In genomic region chr16:10525214-10525825, GRCh38 we compare ENCODE assay signal across 22 cellular contexts. TPM values are rescaled to one million over a fixed set of nuclear protein-coding genes. Genes with fewer than 3 reads are reported as not detected.
DNase-seq lines count a peak whose midpoint lies in the region; ATAC-seq and TF ChIP-seq lines count a peak whose summit lies in the region.
"Had no signal": no experiment of that assay in that cellular context is flagged by ENCODE, and none has a peak within 500 bp of the region (broad histone marks: within the 10 kb centered on the region; RNA-seq: fewer than 3 reads in every experiment).

No MANE protein-coding gene starts in this region.

- H3K9me3 ChIP-seq in cardiac muscle cell (ENCODE audit: low read depth) (no peaks in the 10 kb centered on the region), heart right ventricle (no peaks in the 10 kb centered on the region)
- H3K9me3 ChIP-seq: A549, BLaER1 had no signal

- peaks cover 9% of the 10 kb centered on the region for H3K4me1 Mint-ChIP-seq in nephron progenitor cell
- H3K4me1 Mint-ChIP-seq in stimulated activated effector memory CD8-positive, alpha-beta T cell treated with anti-CD3 and anti-CD28 coated beads, Interleukin-12 subunit alpha, Interleukin-12 subunit beta, amount 100 ng/mL, for 72 hours, result no peaks in the 10 kb centered on the region
- no peaks in the 10 kb centered on the region for H3K4me1 Mint-ChIP-seq in stimulated activated naive CD8-positive, alpha-beta T cell treated with anti-CD3 and anti-CD28 coated beads, Interleukin-15, amount 100 ng/mL, for 72 hours

- peak overlapping the region; percentile 48 for H3K27ac Mint-ChIP-seq in nephron progenitor cell
- H3K27ac Mint-ChIP-seq in stimulated activated effector memory CD8-positive, alpha-beta T cell treated with anti-CD3 and anti-CD28 coated beads, Interleukin-12 subunit alpha, Interleukin-12 subunit beta, amount 100 ng/mL, for 72 hours, result peak overlapping the region; percentile 63
- no peak overlapping the region for H3K27ac Mint-ChIP-seq in stimulated activated naive CD8-positive, alpha-beta T cell treated with anti-CD3 and anti-CD28 coated beads, Interleukin-15, amount 100 ng/mL, for 72 hours
- H3K27ac Mint-ChIP-seq: CD14-positive monocyte; CD8-positive, alpha-beta T cell had no signal

- peaks cover 8% of the 10 kb centered on the region for H3K36me3 Mint-ChIP-seq in nephron progenitor cell (ENCODE audit: low read depth)
- H3K36me3 Mint-ChIP-seq in stimulated activated effector memory CD8-positive, alpha-beta T cell treated with anti-CD3 and anti-CD28 coated beads, Interleukin-12 subunit alpha, Interleukin-12 subunit beta, amount 100 ng/mL, for 72 hours, result no peaks in the 10 kb centered on the region
- H3K36me3 Mint-ChIP-seq: CD14-positive monocyte; CD8-positive, alpha-beta T cell; IgD-negative memory B cell had no signal

- no peaks in the 10 kb centered on the region for H3K27me3 ChIP-seq in cardiac muscle cell
- no peaks in the 10 kb centered on the region for H3K27me3 ChIP-seq in heart right ventricle
- H3K27me3 ChIP-seq: BLaER1 had no signal

- no peaks in the 10 kb centered on the region for H3K9me3 Mint-ChIP-seq in nephron progenitor cell
- no peaks in the 10 kb centered on the region for H3K9me3 Mint-ChIP-seq in stimulated activated effector memory CD8-positive, alpha-beta T cell treated with anti-CD3 and anti-CD28 coated beads, Interleukin-12 subunit alpha, Interleukin-12 subunit beta, amount 100 ng/mL, for 72 hours
- H3K9me3 Mint-ChIP-seq in stimulated activated naive CD8-positive, alpha-beta T cell treated with anti-CD3 and anti-CD28 coated beads, Interleukin-15, amount 100 ng/mL, for 72 hours, result no peaks in the 10 kb centered on the region
- H3K9me3 Mint-ChIP-seq: CD8-positive, alpha-beta T cell; IgD-negative memory B cell had no signal

- H3K27ac ChIP-seq in cardiac muscle cell (peak overlapping the region; percentile 21), heart right ventricle (no peak overlapping the region)
- H3K27ac ChIP-seq: 22Rv1, A549, BLaER1 had no signal

- H3K4me3 Mint-ChIP-seq in nephron progenitor cell, result no peak overlapping the region
- H3K4me3 Mint-ChIP-seq in stimulated activated effector memory CD8-positive, alpha-beta T cell treated with anti-CD3 and anti-CD28 coated beads, Interleukin-12 subunit alpha, Interleukin-12 subunit beta, amount 100 ng/mL, for 72 hours, result no peak overlapping the region
- H3K4me3 Mint-ChIP-seq in stimulated activated naive CD8-positive, alpha-beta T cell treated with anti-CD3 and anti-CD28 coated beads, Interleukin-15, amount 100 ng/mL, for 72 hours, result no peak overlapping the region
- H3K4me3 Mint-ChIP-seq: CD14-positive monocyte; CD8-positive, alpha-beta T cell; IgD-negative memory B cell had no signal

- H3K36me3 ChIP-seq in cardiac muscle cell, result no peaks in the 10 kb centered on the region
- H3K36me3 ChIP-seq in heart right ventricle, result peaks cover 0 to 85% (median 14%) of the 10 kb centered on the region in 9 donors
- H3K36me3 ChIP-seq: BLaER1 had no signal

- no peak for TF ChIP-seq CTCF in cardiac muscle cell (IDR thresholded peaks at IDR 0.05; ENCODE audit: low read depth, low read length)
- no peak for TF ChIP-seq CTCF in heart right ventricle (IDR thresholded peaks at IDR 0.05)
- no peak for TF ChIP-seq CTCF in nephron progenitor cell (IDR thresholded peaks at IDR 0.05)

- H3K27me3 Mint-ChIP-seq in nephron progenitor cell (ENCODE audit: low read depth, poor library complexity), result peaks cover 5% of the 10 kb centered on the region
- peaks cover 5% of the 10 kb centered on the region for H3K27me3 Mint-ChIP-seq in stimulated activated naive CD8-positive, alpha-beta T cell treated with anti-CD3 and anti-CD28 coated beads, Interleukin-15, amount 100 ng/mL, for 72 hours
- H3K27me3 Mint-ChIP-seq: IgD-negative memory B cell had no signal

- H3K4me1 ChIP-seq in cardiac muscle cell (ENCODE audit: low read depth) (no peaks in the 10 kb centered on the region), heart right ventricle (peaks cover 0 to 9% (median 0%) of the 10 kb centered on the region in 9 donors)

- no peak for DNase-seq in cardiac muscle cell (ENCODE audit: low read depth in 1 of 2, low spot score in 1 of 2)
- DNase-seq in heart right ventricle, result no peak
- peak; percentile 46 for DNase-seq in amniotic epithelial cell (ENCODE audit: low read depth)
- DNase-seq in nephron progenitor cell, result no peak
- no peak for DNase-seq in stimulated activated effector memory CD8-positive, alpha-beta T cell treated with anti-CD3 and anti-CD28 coated beads, Interleukin-12 subunit alpha, Interleukin-12 subunit beta, amount 100 ng/mL, for 72 hours (ENCODE audit: low spot score in 2 of 2)
- no peak for DNase-seq in DMS53 treated with DMSO at 0.1 percent for 48 hours (lab: John Stamatoyannopoulos, UW; ENCODE audit: unreplicated experiment)
- DNase-seq in activated CD4-positive, alpha-beta T cell treated with anti-CD3 and anti-CD28 coated beads for 1 hour, result no peak
- no peak for DNase-seq in stimulated activated naive CD8-positive, alpha-beta T cell treated with anti-CD3 and anti-CD28 coated beads, Interleukin-15, amount 100 ng/mL, for 72 hours
- DNase-seq: AML-193; CD8-positive, alpha-beta T cell; DMS 273 treated with DMSO at 0.1 percent for 48 hours; DMS79; GOT3; H7 had no signal

- H3K4me3 ChIP-seq in cardiac muscle cell (no peak overlapping the region), heart right ventricle (no peak overlapping the region)
- H3K4me3 ChIP-seq: A549, BLaER1, GM12878 had no signal

- 96 to 98% methylated on average over 6 of the region's 6 CpGs for WGBS in heart right ventricle, 2 donors

- no peak for ATAC-seq in heart right ventricle
- ATAC-seq in stimulated activated effector memory CD8-positive, alpha-beta T cell treated with anti-CD3 and anti-CD28 coated beads, Interleukin-12 subunit alpha, Interleukin-12 subunit beta, amount 100 ng/mL, for 72 hours, result no peak
- no peak for ATAC-seq in stimulated activated naive CD8-positive, alpha-beta T cell treated with anti-CD3 and anti-CD28 coated beads, Interleukin-15, amount 100 ng/mL, for 72 hours
- ATAC-seq: A549; CD8-positive, alpha-beta T cell; GM12878; HCT116; HepG2 had no signal

- intact Hi-C loops in heart right ventricle (cut with DNase I), result loop anchor here in 6 of 10 donors (10.0 kb wide), 4 partner anchors 49 to 399 kb away; no protein-coding TSS in a partner anchor

RNA-seq across cellular contexts. Expression of gene EMP2, which starts 55.1 kb away (rescaled TPM):
- total RNA-seq in cardiac muscle cell, result 40.9 and 47.5 TPM in 2 replicates
- 146 and 151 TPM in 2 replicates for polyA plus RNA-seq in cardiac muscle cell
- total RNA-seq in heart right ventricle, result 100 to 1,000 TPM in 1 of 10 donors, 10 to 100 TPM in 9; 44.6 to 108 (median 62.0) TPM
- polyA plus RNA-seq in heart right ventricle, result 10 to 100 TPM; 36.1 to 40.9 TPM
- total RNA-seq: CD8-positive, alpha-beta T cell had no signal
- polyA plus RNA-seq: CD14-positive monocyte, IgD-negative memory B cell had no signal

Comparison
In these comparisons a context has a peak if more than half of its experiments do, and no peak if none do; other contexts are left out.
1. H3K27ac Mint-ChIP-seq: peak in nephron progenitor cell (single experiment) and stimulated activated effector memory CD8-positive, alpha-beta T cell treated with anti-CD3 and anti-CD28 coated beads, Interleukin-12 subunit alpha, Interleukin-12 subunit beta, amount 100 ng/mL, for 72 hours (single experiment); none in stimulated activated naive CD8-positive, alpha-beta T cell treated with anti-CD3 and anti-CD28 coated beads, Interleukin-15, amount 100 ng/mL, for 72 hours (0 of 2).